Comparison of ENCODE assay signal across 35 cellular contexts in genomic region chr12:85059594-85059993, GRCh38. TPM values are rescaled to one million over a fixed set of nuclear protein-coding genes. Genes with fewer than 3 reads are reported as not detected.
"Had no signal": no experiment of that assay in that cellular context is flagged by ENCODE, and none has a peak within 500 bp of the region (broad histone marks: within the 10 kb centered on the region; RNA-seq: fewer than 3 reads in every experiment).

No MANE protein-coding gene starts in this region.

- H3K4me3 ChIP-seq: ascending aorta, cardiac muscle cell had no signal

- FAIRE-seq: bronchial epithelial cell, TTC549 had no signal

- ATAC-seq: activated CD8-positive, alpha-beta T cell treated with anti-CD3 and anti-CD28 coated beads for 36 hours; activated naive CD8-positive, alpha-beta T cell treated with anti-CD3 and anti-CD28 coated beads, Interleukin-2, amount 50 U/mL, for 24 hours; activated T-cell treated with anti-CD3 and anti-CD28 coated beads, Interleukin-2, amount 50 U/mL, for 4 hours; activated T-cell treated with anti-CD3 and anti-CD28 coated beads, Interleukin-2, amount 50 U/mL, for 72 hours; activated T-helper 17 cell treated with anti-CD3 and anti-CD28 coated beads, Interleukin-2, amount 50 U/mL, for 72 hours had no signal

- H3K27ac ChIP-seq: ascending aorta, cardiac muscle cell, VCaP had no signal

- H3K4me1 ChIP-seq: ascending aorta had no signal

- H3K36me3 ChIP-seq: ascending aorta, cardiac muscle cell had no signal

- DNase-seq: activated B cell treated with CpG ODN at 0.5 μM for 24 hours; activated CD4-positive, alpha-beta memory T cell treated with anti-CD3 and anti-CD28 coated beads for 36 hours; activated CD4-positive, alpha-beta T cell treated with anti-CD3 and anti-CD28 coated beads for 4 hours; activated CD4-positive, alpha-beta T cell treated with anti-CD3 and anti-CD28 coated beads, Interleukin-2, amount 10 ng/mL, durations not matched to agents 24 days and 14 days; activated CD4-positive, alpha-beta T cell treated with anti-CD3 and anti-CD28 coated beads, Interleukin-2, amount 50 U/mL, for 1 hour; activated CD4-positive, alpha-beta T cell treated with anti-CD3 and anti-CD28 coated beads, Interleukin-2, amount 50 U/mL, for 4 hours; activated CD4-positive, CD25-positive, alpha-beta regulatory T cell treated with anti-CD3 and anti-CD28 coated beads, Interleukin-2, amount 50 U/mL, for 72 hours; activated CD8-positive, alpha-beta memory T cell treated with anti-CD3 and anti-CD28 coated beads, Interleukin-2, amount 50 U/mL, for 4 hours; activated CD8-positive, alpha-beta T cell treated with anti-CD3 and anti-CD28 coated beads for 36 hours; activated effector memory CD4-positive, alpha-beta T cell treated with anti-CD3 and anti-CD28 coated beads, Interleukin-2, amount 50 U/mL, for 16 hours; activated gamma-delta T cell treated with Interleukin-2 at 50 U/mL for 16 hours; activated naive CD4-positive, alpha-beta T cell; activated naive CD4-positive, alpha-beta T cell treated with anti-CD3 and anti-CD28 coated beads, Interleukin-2, amount 10 ng/mL, durations not matched to agents 7 days and 5 days; activated naive CD8-positive, alpha-beta T cell treated with anti-CD3 and anti-CD28 coated beads, Interleukin-2, amount 10 ng/mL, durations not matched to agents 7 days and 5 days; activated naive CD8-positive, alpha-beta T cell treated with anti-CD3 and anti-CD28 coated beads, Interleukin-2, amount 50 U/mL, for 24 hours; activated T-cell treated with anti-CD3 and anti-CD28 coated beads for 4 hours; activated T-cell treated with anti-CD3 and anti-CD28 coated beads, Interleukin-2, amount 50 U/mL, for 1 hour; activated T-cell treated with anti-CD3 and anti-CD28 coated beads, Interleukin-2, amount 50 U/mL, for 4 hours; activated T-cell treated with anti-CD3 and anti-CD28 coated beads, Interleukin-2, amount 50 U/mL, for 72 hours; amygdala; anterior cingulate cortex; caudate nucleus; cerebellar nuclear complex; T-helper 2 cell; T-helper 9 cell had no signal

- H3K27me3 ChIP-seq: ascending aorta, cardiac muscle cell had no signal

- H3K9me3 ChIP-seq: ascending aorta had no signal

RNA-seq across cellular contexts. Expression of gene LRRIQ1, which starts 23.4 kb away (rescaled TPM):
- total RNA-seq: activated B cell treated with CpG ODN at 0.5 μM for 24 hours; activated CD4-positive, alpha-beta memory T cell treated with anti-CD3 and anti-CD28 coated beads for 36 hours; activated CD4-positive, alpha-beta T cell treated with anti-CD3 and anti-CD28 coated beads, Interleukin-2, amount 10 ng/mL, durations not matched to agents 24 days and 14 days; activated CD8-positive, alpha-beta memory T cell treated with anti-CD3 and anti-CD28 coated beads for 36 hours; activated CD8-positive, alpha-beta T cell treated with anti-CD3 and anti-CD28 coated beads for 36 hours; activated naive CD8-positive, alpha-beta T cell treated with anti-CD3 and anti-CD28 coated beads, Interleukin-2, amount 10 ng/mL, durations not matched to agents 7 days and 5 days; activated T-cell treated with anti-CD3 and anti-CD28 coated beads, Interleukin-2, amount 50 U/mL, for 4 hours; activated T-cell treated with anti-CD3 and anti-CD28 coated beads, Interleukin-2, amount 50 U/mL, for 72 hours; activated T-helper 1 cell treated with anti-CD3 and anti-CD28 coated beads, Interleukin-12 subunit alpha, Interleukin-12 subunit beta, Interleukin-2, Interleukin-4 antibody, amounts not matched to agents 30 ng/mL and 10 ng/mL and 1 ng/mL, durations not matched to agents 14 hours and 24 hours and 36 hours; activated T-helper 17 cell treated with anti-CD3 and anti-CD28 coated beads, Interleukin-2, amount 50 U/mL, for 72 hours; ascending aorta; chondrocyte had no signal

RNA-seq across cellular contexts. Expression of gene TSPAN19, which starts 23.5 kb away (rescaled TPM):
- total RNA-seq: activated B cell treated with CpG ODN at 0.5 μM for 24 hours; activated CD4-positive, alpha-beta memory T cell treated with anti-CD3 and anti-CD28 coated beads for 36 hours; activated CD4-positive, alpha-beta T cell treated with anti-CD3 and anti-CD28 coated beads, Interleukin-2, amount 10 ng/mL, durations not matched to agents 24 days and 14 days; activated CD8-positive, alpha-beta memory T cell treated with anti-CD3 and anti-CD28 coated beads for 36 hours; activated CD8-positive, alpha-beta T cell treated with anti-CD3 and anti-CD28 coated beads for 36 hours; activated naive CD8-positive, alpha-beta T cell treated with anti-CD3 and anti-CD28 coated beads, Interleukin-2, amount 10 ng/mL, durations not matched to agents 7 days and 5 days; activated T-cell treated with anti-CD3 and anti-CD28 coated beads, Interleukin-2, amount 50 U/mL, for 4 hours; activated T-cell treated with anti-CD3 and anti-CD28 coated beads, Interleukin-2, amount 50 U/mL, for 72 hours; activated T-helper 1 cell treated with anti-CD3 and anti-CD28 coated beads, Interleukin-12 subunit alpha, Interleukin-12 subunit beta, Interleukin-2, Interleukin-4 antibody, amounts not matched to agents 30 ng/mL and 10 ng/mL and 1 ng/mL, durations not matched to agents 14 hours and 24 hours and 36 hours; activated T-helper 17 cell treated with anti-CD3 and anti-CD28 coated beads, Interleukin-2, amount 50 U/mL, for 72 hours; ascending aorta; chondrocyte had no signal
- polyA plus RNA-seq: adipose tissue had no signal
